Comparison of ENCODE assay signal across 10 cellular contexts in genomic region chr20:39676857-39677351, GRCh38.
DNase-seq lines count a peak whose midpoint lies in the region; ATAC-seq, FAIRE-seq and TF ChIP-seq lines count a peak whose summit lies in the region.
"Had no signal": no experiment of that assay in that cellular context is flagged by ENCODE, and none has a peak within 500 bp of the region (broad histone marks: within the 10 kb centered on the region; RNA-seq: fewer than 3 reads in every experiment).

No MANE protein-coding gene starts in this region.

- no peaks in the 10 kb centered on the region for H3K36me3 ChIP-seq in GM06990 (ENCODE audit: control insufficient read depth, insufficient read depth, low read length)
- H3K36me3 ChIP-seq in H1 (ENCODE audit: control insufficient read depth in 2 of 4, insufficient read depth in 4 of 4, low read length in 3 of 4): no peaks in the 10 kb centered on the region
- H3K36me3 ChIP-seq: SJSA1 had no signal

- no peak overlapping the region for H3K9ac ChIP-seq in H1 (replicated peaks in 1 of 4; ENCODE audit: extremely low read depth in 1 of 4, low read depth in 3 of 4, low read length in 3 of 4)
- H3K9ac ChIP-seq: parathyroid adenoma had no signal

- H4K5ac ChIP-seq in H1 (ENCODE audit: insufficient read length, low read depth, low read length): no peak overlapping the region

- no peak overlapping the region for H4K91ac ChIP-seq in H1 (replicated peaks; ENCODE audit: insufficient read length, low read length)

- TF ChIP-seq CTCF in GM06990 (IDR thresholded peaks at IDR 0.05; ENCODE audit: insufficient read depth, low read length, poor library complexity, severe bottlenecking) (peak; percentile 56), H1 (IDR thresholded peaks at IDR 0.05; ENCODE audit: control extremely low read depth in 1 of 3, insufficient read depth in 1 of 3, low read depth in 1 of 3, low read length in 3 of 3) (peak in 1 of 3 experiments; percentile 39; a peak in 1 of 4 replicates)

- DNase-seq in GM06990 (ENCODE audit: extremely low read depth, insufficient read length) (no peak), NCI-H2029 (lab: John Stamatoyannopoulos, UW) (peak; percentile 17), H1 (ENCODE audit: low read depth in 1 of 2, low spot score in 2 of 2) (no peak), sciatic nerve (ENCODE audit: low spot score) (no peak), GM19238 (ENCODE audit: insufficient read length, low spot score) (no peak)
- no peak for DNase-seq in activated CD4-positive, alpha-beta memory T cell treated with anti-CD3 and anti-CD28 coated beads for 36 hours

- no peaks in the 10 kb centered on the region for H3K23me2 ChIP-seq in H1 (ENCODE audit: low read depth, low read length)

- TF ChIP-seq RAD21 in H1 (IDR thresholded peaks at IDR 0.05 in 1 of 2, conservative IDR thresholded peaks at IDR 0.05 in 1 of 2; ENCODE audit: low read depth in 2 of 2, low read length in 2 of 2): no peak; a peak in 1 of 4 replicates

- H3K14ac ChIP-seq in H1 (ENCODE audit: insufficient read length): no peak overlapping the region

- H4K20me1 ChIP-seq in H1 (replicated peaks in 1 of 2; ENCODE audit: control insufficient read depth in 1 of 2, insufficient read depth in 2 of 2, low read length in 2 of 2): no peaks in the 10 kb centered on the region

- H2BK15ac ChIP-seq in H1 (ENCODE audit: low read length): no peak overlapping the region

- H3K18ac ChIP-seq in H1 (ENCODE audit: extremely low read depth, low read length): no peak overlapping the region

- peak overlapping the region; percentile 91; the same call in 1 of the 2 replicates for H2AFZ ChIP-seq in H1 (ENCODE audit: low read length)
- H2AFZ ChIP-seq: parathyroid adenoma had no signal

- no peak overlapping the region for H3K27ac Mint-ChIP-seq in activated CD4-positive, alpha-beta memory T cell treated with anti-CD3 and anti-CD28 coated beads for 36 hours

- FAIRE-seq in H1 (lab: Jason Lieb, UNC): no peak

- no peak overlapping the region for H3K27ac ChIP-seq in H1 (ENCODE audit: low read depth, low read length)
- H3K27ac ChIP-seq: parathyroid adenoma, SJSA1 had no signal

- no peaks in the 10 kb centered on the region for H3K4me1 ChIP-seq in H1 (replicated peaks in 1 of 4; ENCODE audit: control insufficient read depth in 3 of 4, insufficient read depth in 4 of 4, low read length in 3 of 4)
- H3K4me1 ChIP-seq: parathyroid adenoma, SJSA1 had no signal

- no peaks in the 10 kb centered on the region for H3K9me3 Mint-ChIP-seq in activated CD4-positive, alpha-beta memory T cell treated with anti-CD3 and anti-CD28 coated beads for 36 hours

- H3K36me3 Mint-ChIP-seq in activated CD4-positive, alpha-beta memory T cell treated with anti-CD3 and anti-CD28 coated beads for 36 hours: no peaks in the 10 kb centered on the region

- H3K4me3 ChIP-seq in GM06990 (replicated peaks; ENCODE audit: low read depth, low read length) (no peak overlapping the region), H1 (ENCODE audit: extremely low read depth in 1 of 4, insufficient read depth in 2 of 4, low read depth in 3 of 4, low read length in 4 of 4) (no peak overlapping the region)
- H3K4me3 ChIP-seq: SJSA1 had no signal

- no peak overlapping the region for H2BK5ac ChIP-seq in H1 (ENCODE audit: low read depth, low read length)

- H3K4me1 Mint-ChIP-seq in activated CD4-positive, alpha-beta memory T cell treated with anti-CD3 and anti-CD28 coated beads for 36 hours (ENCODE audit: low read depth): no peaks in the 10 kb centered on the region
- H3K4me1 Mint-ChIP-seq: central memory CD8-positive, alpha-beta T cell had no signal

- no peaks in the 10 kb centered on the region for H3K79me2 ChIP-seq in H1 (ENCODE audit: control insufficient read depth in 1 of 2, insufficient read depth in 2 of 2, low read length in 2 of 2)
- H3K79me2 ChIP-seq: parathyroid adenoma had no signal

- no peak overlapping the region for H3K23ac ChIP-seq in H1 (ENCODE audit: insufficient read length)

- no peak overlapping the region for H4K8ac ChIP-seq in H1 (ENCODE audit: extremely low read depth, insufficient read depth, low read length)

- TF ChIP-seq POLR2A in H1 (IDR thresholded peaks at IDR 0.05; ENCODE audit: control extremely low read depth in 1 of 2, low read depth in 2 of 2, low read length in 2 of 2): no peak

- no peak overlapping the region for H2BK120ac ChIP-seq in H1 (replicated peaks; ENCODE audit: low read depth, low read length)

- H3K4me2 ChIP-seq in H1 (ENCODE audit: insufficient read depth in 1 of 2, low read depth in 2 of 2, low read length in 2 of 2): no peak overlapping the region

- no peaks in the 10 kb centered on the region for H3K27me3 Mint-ChIP-seq in activated CD4-positive, alpha-beta memory T cell treated with anti-CD3 and anti-CD28 coated beads for 36 hours
- H3K27me3 Mint-ChIP-seq: central memory CD8-positive, alpha-beta T cell had no signal

- H2AK5ac ChIP-seq in H1 (ENCODE audit: low read depth, low read length): no peak overlapping the region

- H3K27me3 ChIP-seq in GM06990 (replicated peaks; ENCODE audit: control insufficient read depth, insufficient read depth, low read length): no peaks in the 10 kb centered on the region; the same call in 1 of the 2 replicates
- H3K27me3 ChIP-seq in H1 (replicated peaks in 1 of 4; ENCODE audit: control insufficient read depth in 3 of 4, extremely low read depth in 1 of 4, insufficient read depth in 3 of 4, low read length in 3 of 4): no peaks in the 10 kb centered on the region
- H3K27me3 ChIP-seq: SJSA1 had no signal

- no peaks in the 10 kb centered on the region for H3K79me1 ChIP-seq in H1 (ENCODE audit: low read depth, low read length)

- H3K9me3 ChIP-seq in H1 (ENCODE audit: insufficient read depth in 2 of 2, low read depth in 1 of 2, low read length in 1 of 2): no peaks in the 10 kb centered on the region
- H3K9me3 ChIP-seq: SJSA1 had no signal

- no peak for TF ChIP-seq EP300 in H1 (IDR thresholded peaks at IDR 0.05; ENCODE audit: borderline replicate concordance in 1 of 2, low read depth in 2 of 2, low read length in 2 of 2)

- no peak overlapping the region for H3K4me3 Mint-ChIP-seq in activated CD4-positive, alpha-beta memory T cell treated with anti-CD3 and anti-CD28 coated beads for 36 hours
- H3K4me3 Mint-ChIP-seq: central memory CD8-positive, alpha-beta T cell had no signal

- WGBS in H1 (ENCODE audit: extremely low coverage in 1 of 2, insufficient coverage in 1 of 2, insufficient read length in 1 of 2, insufficient replicate concordance in 2 of 2, low coverage in 1 of 2, low lambda C conversion rate in 2 of 2, missing lambda C conversion rate in 1 of 2), 2 experiments: 78% methylated on average over 4 of the region's 4 CpGs; no CpG with 5 or more reads in 1 of the 2 experiments

- POLR2A ChIA-PET in H1 (lab: Charles Lee; ENCODE audit: partially characterized antibody): no interaction called here
- POLR2A ChIA-PET in activated CD4-positive, alpha-beta memory T cell treated with anti-CD3 and anti-CD28 coated beads for 36 hours (lab: Charles Lee): no interaction called here

- intact Hi-C loops in sciatic nerve (cut with DNase I): no loop called here
- intact Hi-C loops in activated CD4-positive, alpha-beta memory T cell treated with anti-CD3 and anti-CD28 coated beads for 36 hours (cut with micrococcal nuclease): no loop called here

- ATAC-seq in sciatic nerve (peak; percentile 62), HG03159 (IDR thresholded peaks at IDR 0.05; ENCODE audit: unreplicated experiment) (no peak)

- H3K56ac ChIP-seq in H1 (replicated peaks; ENCODE audit: insufficient read length, low read depth, low read length): no peak overlapping the region

- CTCF ChIA-PET in H1 (lab: Charles Lee; ENCODE audit: partially characterized antibody): interaction anchor here (0.6 to 2.5 kb wide), 5 partner anchors 11 to 337 kb away, joined by 3 to 9 read pairs (median 3); no protein-coding TSS in a partner anchor
- CTCF ChIA-PET in activated CD4-positive, alpha-beta memory T cell treated with anti-CD3 and anti-CD28 coated beads for 36 hours (lab: Charles Lee): no interaction called here

- no peak overlapping the region for H2BK20ac ChIP-seq in H1 (ENCODE audit: low read length)

- H3K4ac ChIP-seq in H1 (replicated peaks; ENCODE audit: insufficient read length, low read depth, low read length): no peak overlapping the region

- H2BK12ac ChIP-seq in H1 (ENCODE audit: low read depth, low read length): no peak overlapping the region

TF ChIP-seq in H1, 55 proteins besides CTCF, POLR2A, EP300 and RAD21:
- TF ChIP-seq RXRA (IDR thresholded peaks at IDR 0.05; ENCODE audit: insufficient read depth, low read depth, low read length): no peak
TF ChIP-seq in H1: peak in this region for 0.
